ENCODE assay signal across 22 cellular contexts in the genomic region with DNA sequence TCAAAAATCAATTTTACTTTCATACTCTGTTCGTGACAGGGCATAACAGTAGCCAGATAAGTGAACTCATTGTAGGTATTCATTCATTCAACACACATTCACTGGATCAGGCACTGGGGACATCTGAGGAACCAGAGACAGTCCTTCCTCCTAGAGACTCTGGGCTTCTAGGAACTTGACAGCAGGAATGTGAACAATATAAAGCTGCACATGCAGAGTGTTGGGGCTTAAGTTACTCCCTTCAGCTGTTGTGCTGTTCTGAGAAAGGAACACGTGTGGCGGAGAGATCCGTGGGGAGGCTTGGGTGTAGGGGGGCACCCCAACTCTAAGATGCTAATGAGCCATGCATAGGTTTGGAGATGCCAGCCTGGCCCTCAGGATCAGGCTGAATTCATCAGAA.
DNase-seq lines count a peak whose midpoint lies in the region; ATAC-seq and TF ChIP-seq lines count a peak whose summit lies in the region.
"Had no signal": no experiment of that assay in that cellular context is flagged by ENCODE, and none has a peak within 500 bp of the region (broad histone marks: within the 10 kb centered on the region; RNA-seq: fewer than 3 reads in every experiment).

No MANE protein-coding gene starts in this region.

- TF ChIP-seq CTCF in body of pancreas (IDR thresholded peaks at IDR 0.05) (no peak), nephron (IDR thresholded peaks at IDR 0.05; ENCODE audit: unreplicated experiment in 3 of 3) (no peak), tibial nerve (IDR thresholded peaks at IDR 0.05) (no peak), GM13977 (IDR thresholded peaks at IDR 0.05; ENCODE audit: extremely low read depth, insufficient read depth, missing control alignments) (no peak), Caco-2 (IDR thresholded peaks at IDR 0.05; ENCODE audit: insufficient read depth in 1 of 2, low read depth in 1 of 2, low read length in 1 of 2, severe bottlenecking in 1 of 2, unreplicated experiment in 1 of 2) (no peak)

- ATAC-seq in body of pancreas (peak; percentile 13), HG02884 (IDR thresholded peaks at IDR 0.05; ENCODE audit: unreplicated experiment) (no peak)
- ATAC-seq: A549, HepG2 had no signal

- peak overlapping the region in 2 of 3 experiments; percentile 4 to 19 for H3K27ac Mint-ChIP-seq in nephron
- no peak overlapping the region for H3K27ac Mint-ChIP-seq in Caco-2 (ENCODE audit: unreplicated experiment)
- H3K27ac Mint-ChIP-seq: CD4-positive, alpha-beta T cell had no signal

- H3K4me1 ChIP-seq in body of pancreas (peaks cover 19% of the 10 kb centered on the region), tibial nerve (peaks cover 0 to 33% (median 11%) of the 10 kb centered on the region in 4 donors), Caco-2 (no peaks in the 10 kb centered on the region)
- H3K4me1 ChIP-seq: A549 had no signal

- no TSS peak for BruUV-seq in Caco-2 (replicated peaks; lab: Mats Ljungman, UMichigan)

- H3K4me1 Mint-ChIP-seq in nephron (peaks cover 27% of the 10 kb centered on the region), Caco-2 (ENCODE audit: low read depth, unreplicated experiment) (no peaks in the 10 kb centered on the region)

- intact Hi-C loops in body of pancreas (cut with DNase I) (no loop called here), Caco-2 (cut with micrococcal nuclease; ENCODE audit: unreplicated experiment) (no loop called here)

- H3K4me3 Mint-ChIP-seq in nephron (peak overlapping the region in 1 of 3 experiments; percentile 0), Caco-2 (ENCODE audit: unreplicated experiment) (no peak overlapping the region)
- H3K4me3 Mint-ChIP-seq: CD4-positive, alpha-beta T cell had no signal

- POLR2A ChIA-PET in Caco-2 (lab: Charles Lee): no interaction called here

- no peak for TF ChIP-seq POLR2A in body of pancreas (IDR thresholded peaks at IDR 0.05)
- TF ChIP-seq POLR2A in tibial nerve (IDR thresholded peaks at IDR 0.05): no peak

- no peaks in the 10 kb centered on the region for H3K27me3 ChIP-seq in H7 (ENCODE audit: control insufficient read depth, insufficient read depth, low read length)
- H3K27me3 ChIP-seq in body of pancreas: no peaks in the 10 kb centered on the region
- no peaks in the 10 kb centered on the region for H3K27me3 ChIP-seq in tibial nerve
- H3K27me3 ChIP-seq in Caco-2 (replicated peaks; ENCODE audit: control insufficient read depth, insufficient read depth, low read length): no peaks in the 10 kb centered on the region
- H3K27me3 ChIP-seq: BLaER1 treated with 17β-estradiol and CSF1 and Interleukin-3, amounts not matched to agents 10 nM and 100 nM had no signal

- H3K9me3 ChIP-seq in body of pancreas: no peaks in the 10 kb centered on the region
- no peaks in the 10 kb centered on the region for H3K9me3 ChIP-seq in tibial nerve
- H3K9me3 ChIP-seq in Caco-2: no peaks in the 10 kb centered on the region
- H3K9me3 ChIP-seq: A549; BLaER1 treated with 17β-estradiol and CSF1 and Interleukin-3, amounts not matched to agents 10 nM and 100 nM had no signal

- peaks cover 5% of the 10 kb centered on the region for H3K27me3 Mint-ChIP-seq in nephron (ENCODE audit: low read depth)
- peaks cover 3% of the 10 kb centered on the region for H3K27me3 Mint-ChIP-seq in Caco-2 (ENCODE audit: insufficient read depth, unreplicated experiment)
- H3K27me3 Mint-ChIP-seq: CD4-positive, alpha-beta T cell had no signal

- H3K36me3 ChIP-seq in H7 (replicated peaks; ENCODE audit: control insufficient read depth, insufficient read depth, low read length) (no peaks in the 10 kb centered on the region), body of pancreas (replicated peaks in 1 of 2; ENCODE audit: insufficient read depth in 1 of 2, low read depth in 2 of 2) (no peaks in the 10 kb centered on the region), tibial nerve (no peaks in the 10 kb centered on the region), Caco-2 (ENCODE audit: control insufficient read depth, insufficient read depth, low read length) (no peaks in the 10 kb centered on the region)
- H3K36me3 ChIP-seq: BLaER1 treated with 17β-estradiol and CSF1 and Interleukin-3, amounts not matched to agents 10 nM and 100 nM had no signal

- WGBS in body of pancreas, 2 donors: 49 to 61% methylated on average over 4 of the region's 4 CpGs
- 57 to 65% methylated on average over 4 of the region's 4 CpGs for WGBS in tibial nerve, 2 donors

- H3K4me3 ChIP-seq in H7 (ENCODE audit: insufficient read depth, low read depth, low read length) (no peak overlapping the region), body of pancreas (no peak overlapping the region), tibial nerve (no peak overlapping the region), Caco-2 (ENCODE audit: low read depth, low read length) (no peak overlapping the region)
- H3K4me3 ChIP-seq: A549; BLaER1 treated with 17β-estradiol and CSF1 and Interleukin-3, amounts not matched to agents 10 nM and 100 nM had no signal

- no peaks in the 10 kb centered on the region for H3K36me3 Mint-ChIP-seq in nephron (ENCODE audit: low read depth)
- no peaks in the 10 kb centered on the region for H3K36me3 Mint-ChIP-seq in Caco-2 (ENCODE audit: insufficient read depth, unreplicated experiment)

- peak; percentile 15 for DNase-seq in H7
- no peak for DNase-seq in body of pancreas
- DNase-seq in tibial nerve (ENCODE audit: low spot score in 2 of 2): no peak
- no peak for DNase-seq in GM13977 (ENCODE audit: low spot score)
- DNase-seq in Caco-2: no peak
- DNase-seq: AML-193; CD4-positive, alpha-beta T cell; COR-L47; Karpas-422; MV-4-11; NCI-H1105; NCI-H146; NCI-H1930; NCI-H2107; NCI-H446; NCI-H524 treated with DMSO at 0.1 percent for 48 hours; NCI-H774 had no signal

- H3K27ac ChIP-seq in body of pancreas (peak overlapping the region in 2 of 4 donors; percentile 59 to 62), tibial nerve (peak overlapping the region in 3 of 4 donors; percentile 48 to 89 (median 61))
- H3K27ac ChIP-seq: A549; BLaER1 treated with 17β-estradiol and CSF1 and Interleukin-3, amounts not matched to agents 10 nM and 100 nM had no signal

- in situ Hi-C loops in GM13977 (cut with MboI; ENCODE audit: low pct_unique_long_range_greater_than_20kb, low sequenced_read_pairs, unreplicated experiment): loop anchor here (10.0 kb wide), 1 partner anchor 563 kb away; no protein-coding TSS in a partner anchor

- TF ChIP-seq EP300 in tibial nerve (IDR thresholded peaks at IDR 0.05): no peak

- CTCF ChIA-PET in Caco-2 (lab: Charles Lee): interaction anchor here (0.5 kb wide), 1 partner anchor 150 kb away, joined by 3 read pairs; no protein-coding TSS in a partner anchor

- H3K9me3 Mint-ChIP-seq in nephron: no peaks in the 10 kb centered on the region
- H3K9me3 Mint-ChIP-seq in Caco-2 (ENCODE audit: unreplicated experiment): no peaks in the 10 kb centered on the region
- H3K9me3 Mint-ChIP-seq: CD4-positive, alpha-beta T cell had no signal
